Comparison of ENCODE assay signal across 25 cellular contexts in the genomic region with DNA sequence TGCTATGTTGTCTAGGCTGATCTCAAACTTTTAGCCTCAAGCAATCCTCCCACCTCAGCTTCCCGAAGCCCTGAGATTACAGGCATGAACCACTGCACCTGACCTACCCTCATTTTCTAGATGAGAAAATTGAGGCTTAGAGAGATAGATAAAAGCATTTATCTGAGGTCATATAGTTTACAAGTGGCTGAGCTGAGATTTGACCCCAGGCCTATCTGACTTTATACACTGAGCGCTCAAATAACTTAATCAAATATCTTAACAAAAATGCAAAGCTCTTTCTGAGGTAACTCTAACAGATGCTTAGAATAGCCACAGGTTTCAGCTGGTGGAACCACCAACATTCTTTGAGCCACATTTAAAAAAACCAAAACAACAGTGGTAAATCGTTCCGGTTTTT. TPM values are rescaled to one million over a fixed set of nuclear protein-coding genes. Genes with fewer than 3 reads are reported as not detected.
"Had no signal": no experiment of that assay in that cellular context is flagged by ENCODE, and none has a peak within 500 bp of the region (broad histone marks: within the 10 kb centered on the region; RNA-seq: fewer than 3 reads in every experiment).

No MANE protein-coding gene starts in this region.

- H3K27me3 ChIP-seq: gastrocnemius medialis, heart left ventricle, hepatocyte, right atrium auricular region, spleen, testis, tibial nerve, vagina had no signal

- H3K9me3 ChIP-seq: gastrocnemius medialis, heart left ventricle, prostate gland, right atrium auricular region, spleen, testis, tibial nerve, vagina had no signal

- H3K4me2 ChIP-seq: hepatocyte had no signal

- H3K4me3 Mint-ChIP-seq: memory B cell; naive thymus-derived CD8-positive, alpha-beta T cell; nephron progenitor cell; stimulated activated memory B cell treated with anti-CD40 and anti-IgM and Interleukin-4, amounts not matched to agents 10 μg/mL and 1 μg/mL and 100 μg/mL, for 72 hours had no signal

- H3K4me1 ChIP-seq: gastrocnemius medialis, prostate gland, testis, vagina had no signal

- ATAC-seq: gastrocnemius medialis; heart left ventricle; left lobe of liver; naive thymus-derived CD8-positive, alpha-beta T cell; sciatic nerve; stimulated activated memory B cell treated with anti-CD40 and anti-IgM and Interleukin-4, amounts not matched to agents 10 μg/mL and 1 μg/mL and 100 μg/mL, for 72 hours had no signal

- DNase-seq: cortex of kidney; effector CD4-positive, alpha-beta T cell; foreskin fibroblast; gastrocnemius medialis; heart left ventricle; kidney; naive thymus-derived CD8-positive, alpha-beta T cell; nephron progenitor cell; nucleus accumbens; spleen; stimulated activated CD4-positive, alpha-beta T cell treated with anti-CD3 and anti-CD28 coated beads, Interleukin-4, amount 100 ng/mL, for 4 hours; stimulated activated naive CD8-positive, alpha-beta T cell treated with anti-CD3 and anti-CD28 coated beads, Interleukin-15, Interleukin-2, amounts not matched to agents 100 U/mL and 50 U/mL, for 24 hours; substantia nigra; testis had no signal

- H3K36me3 Mint-ChIP-seq: memory B cell; naive thymus-derived CD8-positive, alpha-beta T cell; stimulated activated memory B cell treated with anti-CD40 and anti-IgM and Interleukin-4, amounts not matched to agents 10 μg/mL and 1 μg/mL and 100 μg/mL, for 72 hours had no signal

- H3K27me3 Mint-ChIP-seq: naive thymus-derived CD8-positive, alpha-beta T cell; stimulated activated memory B cell treated with anti-CD40 and anti-IgM and Interleukin-4, amounts not matched to agents 10 μg/mL and 1 μg/mL and 100 μg/mL, for 72 hours had no signal

- H3K27ac ChIP-seq: gastrocnemius medialis, heart left ventricle, hepatocyte, prostate gland, right atrium auricular region, spleen, testis, vagina had no signal

- H3K4me3 ChIP-seq: gastrocnemius medialis, heart left ventricle, hepatocyte, lung, prostate gland, right atrium auricular region, spleen, testis, tibial nerve, vagina had no signal

- H3K9me3 Mint-ChIP-seq: memory B cell; naive thymus-derived CD8-positive, alpha-beta T cell; stimulated activated memory B cell treated with anti-CD40 and anti-IgM and Interleukin-4, amounts not matched to agents 10 μg/mL and 1 μg/mL and 100 μg/mL, for 72 hours had no signal

- H2AFZ ChIP-seq: hepatocyte had no signal

- H3K36me3 ChIP-seq: gastrocnemius medialis, heart left ventricle, prostate gland, right atrium auricular region, spleen, tibial nerve, vagina had no signal

- H3K27ac Mint-ChIP-seq: memory B cell; nephron progenitor cell; stimulated activated memory B cell treated with anti-CD40 and anti-IgM and Interleukin-4, amounts not matched to agents 10 μg/mL and 1 μg/mL and 100 μg/mL, for 72 hours had no signal

RNA-seq across cellular contexts. Expression of gene PLS1, which starts 5.5 kb away (rescaled TPM):
- total RNA-seq: skeletal muscle tissue had no signal
